8 cellular contexts compared by ENCODE assay signal in the genomic region with DNA sequence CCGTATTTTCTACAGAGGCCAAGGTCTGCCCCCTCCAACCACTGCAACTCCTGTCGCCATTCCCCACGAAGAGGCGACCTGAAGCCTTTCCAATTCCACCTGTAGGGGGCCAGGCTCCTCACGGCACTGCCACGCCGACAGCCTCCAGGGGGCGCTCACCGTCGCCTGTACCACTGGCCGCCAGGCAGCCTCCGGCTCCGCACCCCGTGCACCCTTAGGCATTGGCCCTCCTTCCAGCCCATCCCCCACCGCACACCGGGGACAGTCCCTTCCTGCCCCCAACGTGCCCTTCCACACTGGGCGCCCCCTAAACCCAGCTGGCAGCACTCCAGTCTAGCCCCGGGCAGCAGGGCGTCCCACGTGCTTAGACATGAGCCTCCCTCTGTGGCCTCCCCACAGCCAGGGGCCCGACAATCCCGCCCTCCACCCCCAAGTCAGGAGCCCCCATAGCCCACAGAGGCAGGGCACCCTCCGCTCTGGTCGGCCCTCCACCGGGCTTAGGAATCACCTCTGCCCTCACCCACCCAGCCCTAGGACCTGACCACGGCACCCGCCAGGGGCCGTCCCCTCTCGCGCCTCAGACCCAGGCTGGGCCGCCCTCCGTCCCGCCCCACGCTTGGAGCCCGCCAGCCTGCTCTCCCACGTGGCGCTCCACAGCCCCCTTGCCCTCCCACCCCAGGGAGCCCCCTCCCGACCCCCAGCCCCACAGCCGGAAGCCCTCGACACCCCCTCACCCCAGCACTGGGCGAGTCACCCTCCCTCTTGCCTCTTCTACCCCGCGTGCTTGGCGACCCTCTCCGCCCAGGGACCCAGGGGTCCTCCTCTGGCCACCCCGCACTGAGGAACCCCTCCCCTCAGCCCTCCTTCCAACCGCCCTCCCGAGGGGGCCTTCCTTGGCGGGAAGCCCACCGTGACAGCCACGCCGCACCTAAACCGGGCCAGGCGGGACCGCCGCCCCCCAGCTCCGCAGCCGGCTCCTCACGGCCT. TPM values are rescaled to one million over a fixed set of nuclear protein-coding genes. Genes with fewer than 3 reads are reported as not detected.
DNase-seq lines count a peak whose midpoint lies in the region; ATAC-seq and TF ChIP-seq lines count a peak whose summit lies in the region.

No MANE protein-coding gene starts in this region.

- POLR2A ChIA-PET in HEK293T (lab: Yijun Ruan, JAX) (no interaction called here), SK-N-SH (lab: Yijun Ruan, JAX) (no interaction called here)
- POLR2A ChIA-PET in activated naive CD8-positive, alpha-beta T cell treated with anti-CD3 and anti-CD28 coated beads, Interleukin-2, amount 10 ng/mL, durations not matched to agents 7 days and 5 days (lab: Charles Lee) = no interaction called here

- peaks cover 2% of the 10 kb centered on the region for H3F3A ChIP-seq in SK-N-SH (replicated peaks; ENCODE audit: insufficient read depth)

- no peak overlapping the region for H2AFZ ChIP-seq in SK-N-SH (ENCODE audit: low read depth)

- H4K20me1 ChIP-seq in SK-N-SH (ENCODE audit: insufficient read depth) = no peaks in the 10 kb centered on the region

- peaks cover 32% of the 10 kb centered on the region for H3K27me3 ChIP-seq in SK-N-SH (ENCODE audit: insufficient read depth)

- H3K9me3 ChIP-seq in SK-N-SH = no peaks in the 10 kb centered on the region

- WGBS in SK-N-SH (ENCODE audit: low lambda C conversion rate) = 52% methylated on average over 42 of the region's 60 CpGs

- peak; percentile 72 for ATAC-seq in activated naive CD8-positive, alpha-beta T cell treated with anti-CD3 and anti-CD28 coated beads, Interleukin-2, amount 10 ng/mL, durations not matched to agents 7 days and 5 days (ENCODE audit: low read depth)
- ATAC-seq in stimulated activated naive CD8-positive, alpha-beta T cell treated with anti-CD3 and anti-CD28 coated beads, Interleukin-15, Interleukin-2, amounts not matched to agents 100 U/mL and 50 U/mL, for 24 hours = peak; percentile 77
- ATAC-seq in GM19455 (IDR thresholded peaks at IDR 0.05; ENCODE audit: unreplicated experiment) = no peak

- CTCF ChIA-PET in HEK293T (lab: Yijun Ruan, JAX) = no interaction called here
- CTCF ChIA-PET in SK-N-SH (lab: Yijun Ruan, JAX) = interaction anchor here (0.6 to 1.7 kb wide), 4 partner anchors 8 to 38 kb away, joined by 3 to 7 read pairs (median 4); partner anchors contain the start of gene ZFP92

- H3K4me1 ChIP-seq in SK-N-SH (ENCODE audit: control insufficient read depth in 1 of 2, insufficient read depth in 2 of 2, low read depth in 1 of 2, low read length in 1 of 2) = no peaks in the 10 kb centered on the region

- no peaks in the 10 kb centered on the region for H3K36me3 Mint-ChIP-seq in activated naive CD8-positive, alpha-beta T cell treated with anti-CD3 and anti-CD28 coated beads, Interleukin-2, amount 10 ng/mL, durations not matched to agents 7 days and 5 days

- DNase-seq in CD1c-positive myeloid dendritic cell (ENCODE audit: extremely low spot score) (peak; percentile 62), HEK293T (ENCODE audit: extremely low spot score) (peak; percentile 93), SK-N-SH (peak; percentile 88), kidney tubule cell (ENCODE audit: low spot score) (peak; percentile 31), superior temporal gyrus (ENCODE audit: extremely low spot score) (no peak)
- DNase-seq in activated naive CD8-positive, alpha-beta T cell treated with anti-CD3 and anti-CD28 coated beads, Interleukin-2, amount 10 ng/mL, durations not matched to agents 7 days and 5 days = peak; percentile 73
- peak; percentile 66 for DNase-seq in stimulated activated naive CD8-positive, alpha-beta T cell treated with anti-CD3 and anti-CD28 coated beads, Interleukin-15, Interleukin-2, amounts not matched to agents 100 U/mL and 50 U/mL, for 24 hours

- TF ChIP-seq RAD21 in SK-N-SH (IDR thresholded peaks at IDR 0.05; ENCODE audit: low read length) = peak; percentile 39

- TF ChIP-seq EP300 in SK-N-SH (IDR thresholded peaks at IDR 0.05; ENCODE audit: borderline replicate concordance in 1 of 2, low read depth in 1 of 2, low read length in 1 of 2) = no peak

- H3K4me3 Mint-ChIP-seq in activated naive CD8-positive, alpha-beta T cell treated with anti-CD3 and anti-CD28 coated beads, Interleukin-2, amount 10 ng/mL, durations not matched to agents 7 days and 5 days = no peak overlapping the region

- H3K9me3 Mint-ChIP-seq in activated naive CD8-positive, alpha-beta T cell treated with anti-CD3 and anti-CD28 coated beads, Interleukin-2, amount 10 ng/mL, durations not matched to agents 7 days and 5 days = no peaks in the 10 kb centered on the region

- no peak overlapping the region for H3K27ac Mint-ChIP-seq in activated naive CD8-positive, alpha-beta T cell treated with anti-CD3 and anti-CD28 coated beads, Interleukin-2, amount 10 ng/mL, durations not matched to agents 7 days and 5 days

- TF ChIP-seq CTCF in SK-N-SH (IDR thresholded peaks at IDR 0.05) = peak; percentile 76

- peaks cover 10% of the 10 kb centered on the region for H3K27me3 Mint-ChIP-seq in activated naive CD8-positive, alpha-beta T cell treated with anti-CD3 and anti-CD28 coated beads, Interleukin-2, amount 10 ng/mL, durations not matched to agents 7 days and 5 days

- no peaks in the 10 kb centered on the region for H3K36me3 ChIP-seq in SK-N-SH (replicated peaks in 1 of 2; ENCODE audit: control insufficient read depth in 1 of 2, insufficient read depth in 2 of 2, low read length in 1 of 2)

- H3K4me2 ChIP-seq in SK-N-SH = no peak overlapping the region

- H3K79me2 ChIP-seq in SK-N-SH (ENCODE audit: insufficient read depth) = no peaks in the 10 kb centered on the region

- H3K4me3 ChIP-seq in SK-N-SH (ENCODE audit: low read depth in 2 of 2, low read length in 1 of 2) = peak overlapping the region in 1 of 2 experiments; percentile 33; a peak in 1 of 4 replicates

- no peaks in the 10 kb centered on the region for H3K9me2 ChIP-seq in SK-N-SH

- no peak overlapping the region for H3K27ac ChIP-seq in SK-N-SH (ENCODE audit: low read depth in 2 of 2, low read length in 1 of 2)

- no peak overlapping the region for H3K9ac ChIP-seq in SK-N-SH

- peaks cover 4% of the 10 kb centered on the region for H3K4me1 Mint-ChIP-seq in activated naive CD8-positive, alpha-beta T cell treated with anti-CD3 and anti-CD28 coated beads, Interleukin-2, amount 10 ng/mL, durations not matched to agents 7 days and 5 days

TF ChIP-seq in HEK293T, 16 proteins besides CTCF, POLR2A, EP300 and RAD21:
- TF ChIP-seq L3MBTL2 (conservative IDR thresholded peaks at IDR 0.05) = peak; percentile 37
- TF ChIP-seq, protein P1, sequence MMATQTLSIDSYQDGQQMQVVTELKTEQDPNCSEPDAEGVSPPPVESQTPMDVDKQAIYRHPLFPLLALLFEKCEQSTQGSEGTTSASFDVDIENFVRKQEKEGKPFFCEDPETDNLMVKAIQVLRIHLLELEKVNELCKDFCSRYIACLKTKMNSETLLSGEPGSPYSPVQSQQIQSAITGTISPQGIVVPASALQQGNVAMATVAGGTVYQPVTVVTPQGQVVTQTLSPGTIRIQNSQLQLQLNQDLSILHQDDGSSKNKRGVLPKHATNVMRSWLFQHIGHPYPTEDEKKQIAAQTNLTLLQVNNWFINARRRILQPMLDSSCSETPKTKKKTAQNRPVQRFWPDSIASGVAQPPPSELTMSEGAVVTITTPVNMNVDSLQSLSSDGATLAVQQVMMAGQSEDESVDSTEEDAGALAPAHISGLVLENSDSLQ (IDR thresholded peaks at IDR 0.05) = no peak

TF ChIP-seq in SK-N-SH, 30 proteins besides CTCF, POLR2A, EP300 and RAD21 (continues in another document):
- peak; percentile 41 for TF ChIP-seq SMC3 (IDR thresholded peaks at IDR 0.05; ENCODE audit: low read depth, low read length)
- TF ChIP-seq REST (IDR thresholded peaks at IDR 0.05; ENCODE audit: low read depth, low read length) = no peak

RNA-seq across cellular contexts. Expression of gene PNMA6E, which starts 0.7 kb away (rescaled TPM):
- polyA plus RNA-seq in SK-N-SH (2012; rRNA removed) = not detected in 2 replicates
- polyA plus RNA-seq in SK-N-SH (2012; cell fraction: cytosol; rRNA removed) = not detected in 2 replicates
- not detected in 2 replicates for polyA plus RNA-seq in SK-N-SH (2012; cell fraction: nucleus; rRNA removed)
- not detected for total RNA-seq in activated naive CD8-positive, alpha-beta T cell treated with anti-CD3 and anti-CD28 coated beads, Interleukin-2, amount 10 ng/mL, durations not matched to agents 7 days and 5 days

RNA-seq across cellular contexts. Expression of gene ZFP92, which starts 10.8 kb away (rescaled TPM):
- 0.28 TPM in 2 replicates for polyA plus RNA-seq in SK-N-SH (2012; rRNA removed)
- 0.23 and 0.25 TPM in 2 replicates for polyA plus RNA-seq in SK-N-SH (2012; cell fraction: cytosol; rRNA removed)
- polyA plus RNA-seq in SK-N-SH (2012; cell fraction: nucleus; rRNA removed) = 0.79 and 0.99 TPM in 2 replicates
- 1 to 10 TPM; 1.1 to 1.2 TPM for total RNA-seq in activated naive CD8-positive, alpha-beta T cell treated with anti-CD3 and anti-CD28 coated beads, Interleukin-2, amount 10 ng/mL, durations not matched to agents 7 days and 5 days

RNA-seq across cellular contexts. Expression of gene TREX2, which starts 45.4 kb away (rescaled TPM):
- 0.76 and 0.78 TPM in 2 replicates for polyA plus RNA-seq in SK-N-SH (2012; rRNA removed)
- polyA plus RNA-seq in SK-N-SH (2012; cell fraction: cytosol; rRNA removed) = 0.08 and 0.20 TPM in 2 replicates
- 4.0 and 6.6 TPM in 2 replicates for polyA plus RNA-seq in SK-N-SH (2012; cell fraction: nucleus; rRNA removed)
- 1 to 10 TPM; 2.2 to 3.1 TPM for total RNA-seq in activated naive CD8-positive, alpha-beta T cell treated with anti-CD3 and anti-CD28 coated beads, Interleukin-2, amount 10 ng/mL, durations not matched to agents 7 days and 5 days
